Comparison of ENCODE assay signal across 3 cellular contexts in the genomic region with DNA sequence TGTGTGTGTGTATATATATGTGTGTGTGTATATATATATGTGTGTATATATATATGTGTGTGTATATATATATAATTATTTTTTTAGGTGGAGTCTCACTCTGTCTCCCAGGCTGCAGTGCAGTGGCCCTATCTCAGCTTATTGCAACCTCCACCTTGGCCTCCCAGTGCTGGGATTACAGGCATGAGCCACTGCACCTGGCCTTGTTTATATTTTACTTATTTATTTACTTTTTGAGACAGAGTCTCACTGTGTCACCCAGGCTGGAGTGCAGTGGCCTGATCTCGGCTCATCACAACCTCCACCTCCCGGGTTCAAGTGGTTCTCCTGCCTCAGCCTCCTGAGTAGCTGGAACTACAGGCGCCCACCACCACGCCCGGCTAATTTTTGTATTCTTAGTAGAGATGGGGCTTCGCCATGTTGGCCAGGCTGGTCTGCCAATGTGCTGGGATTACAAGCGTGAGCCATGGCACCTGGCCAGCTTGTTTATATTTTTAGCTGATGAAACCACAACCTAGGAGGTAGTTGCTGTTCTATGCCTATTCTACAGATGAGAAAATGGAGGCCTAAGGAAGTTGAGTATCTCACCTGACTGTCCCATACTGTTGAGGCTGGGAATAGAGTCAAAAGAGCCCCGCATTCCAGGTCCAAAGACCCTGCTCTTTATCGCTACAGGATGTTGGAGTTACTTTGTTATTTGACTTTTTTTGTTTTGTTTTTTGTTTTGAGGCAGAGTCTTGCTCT. TPM values are rescaled to one million over a fixed set of nuclear protein-coding genes. Genes with fewer than 3 reads are reported as not detected.
"Had no signal": no experiment of that assay in that cellular context is flagged by ENCODE, and none has a peak within 500 bp of the region (broad histone marks: within the 10 kb centered on the region; RNA-seq: fewer than 3 reads in every experiment).

No MANE protein-coding gene starts in this region.

RNA-seq across cellular contexts. Expression of a gene that starts 6.1 kb away (rescaled TPM):
- total RNA-seq: PC-9 had no signal
- polyA plus RNA-seq: aorta had no signal

RNA-seq across cellular contexts. Expression of a gene that starts 22.6 kb away (rescaled TPM):
- polyA plus RNA-seq: aorta had no signal

RNA-seq across cellular contexts. Expression of a gene that starts 26.6 kb away (rescaled TPM):
- total RNA-seq: PC-9 had no signal

RNA-seq across cellular contexts. Expression of a gene that starts 44.1 kb away (rescaled TPM):
- total RNA-seq: aorta, Right ventricle myocardium superior had no signal
